Comparison of ENCODE assay signal across 9 cellular contexts in genomic region chr17:57868007-57868774, GRCh38. TPM values are rescaled to one million over a fixed set of nuclear protein-coding genes. Genes with fewer than 3 reads are reported as not detected.
DNase-seq lines count a peak whose midpoint lies in the region; ATAC-seq, FAIRE-seq and TF ChIP-seq lines count a peak whose summit lies in the region.
"Had no signal": no experiment of that assay in that cellular context is flagged by ENCODE, and none has a peak within 500 bp of the region (broad histone marks: within the 10 kb centered on the region; RNA-seq: fewer than 3 reads in every experiment).

No MANE protein-coding gene starts in this region.

- H3K4me1 ChIP-seq in A549: peaks cover 69% of the 10 kb centered on the region
- H3K4me1 ChIP-seq: parathyroid adenoma had no signal

- H3K9me3 Mint-ChIP-seq in stimulated activated memory B cell treated with anti-CD40 and anti-IgM and Interleukin-4, amounts not matched to agents 10 μg/mL and 1 μg/mL and 100 μg/mL, for 72 hours: no peaks in the 10 kb centered on the region

- H3K4me3 Mint-ChIP-seq in stimulated activated memory B cell treated with anti-CD40 and anti-IgM and Interleukin-4, amounts not matched to agents 10 μg/mL and 1 μg/mL and 100 μg/mL, for 72 hours: no peak overlapping the region

- no peaks in the 10 kb centered on the region for H3K9me3 ChIP-seq in A549

- CTCF ChIA-PET in A549 (lab: Yijun Ruan, JAX): interaction anchor here (0.8 to 48.7 kb wide), 16 partner anchors 6 to 244 kb away, joined by 3 to 1377 read pairs (median 9); partner anchors contain the start of genes CUEDC1, MRPS23, SRSF1 and VEZF1

- peaks cover 17% of the 10 kb centered on the region for H3K27me3 Mint-ChIP-seq in stimulated activated memory B cell treated with anti-CD40 and anti-IgM and Interleukin-4, amounts not matched to agents 10 μg/mL and 1 μg/mL and 100 μg/mL, for 72 hours

- peak in 1 of 2 experiments; percentile 75 for TF ChIP-seq RAD21 in A549 (conservative IDR thresholded peaks at IDR 0.05 in 1 of 2, IDR thresholded peaks at IDR 0.05 in 1 of 2)

- 7% methylated on average over 18 of the region's 18 CpGs for WGBS in A549 (ENCODE audit: missing lambda C conversion rate)

- peak overlapping the region; percentile 59 for H3K27ac Mint-ChIP-seq in stimulated activated memory B cell treated with anti-CD40 and anti-IgM and Interleukin-4, amounts not matched to agents 10 μg/mL and 1 μg/mL and 100 μg/mL, for 72 hours

- no peak for TF ChIP-seq POLR2A in A549 (IDR thresholded peaks at IDR 0.05; ENCODE audit: low read length)

- no peak overlapping the region for H3K4me3 ChIP-seq in A549

- peak overlapping the region; percentile 92 to 95 for H3K27ac ChIP-seq in A549
- H3K27ac ChIP-seq: parathyroid adenoma had no signal

- ATAC-seq in A549 (peak; percentile 84 to 91), HG02642 (IDR thresholded peaks at IDR 0.05; ENCODE audit: poor library complexity, unreplicated experiment) (peak; percentile 76)
- ATAC-seq in stimulated activated memory B cell treated with anti-CD40 and anti-IgM and Interleukin-4, amounts not matched to agents 10 μg/mL and 1 μg/mL and 100 μg/mL, for 72 hours: peak; percentile 93

- peak; percentile 92 to 97 for DNase-seq in A549 (ENCODE audit: low read depth in 1 of 2, low spot score in 1 of 2)
- peak; percentile 97 to 98 for DNase-seq in NCI-H524 (lab: John Stamatoyannopoulos, UW)
- peak; percentile 96 for DNase-seq in astrocyte of the hippocampus (ENCODE audit: low read depth, low spot score)
- peak; percentile 82 for DNase-seq in iris pigment epithelial cell (ENCODE audit: low read depth)
- no peak for DNase-seq in NCI-H510A (lab: John Stamatoyannopoulos, UW)

- peaks cover 28% of the 10 kb centered on the region for H3K4me1 Mint-ChIP-seq in stimulated activated memory B cell treated with anti-CD40 and anti-IgM and Interleukin-4, amounts not matched to agents 10 μg/mL and 1 μg/mL and 100 μg/mL, for 72 hours

- H3K4me2 ChIP-seq in A549: peak overlapping the region; percentile 66

- TF ChIP-seq CTCF in A549 (IDR thresholded peaks at IDR 0.05): peak; percentile 50
- peak; percentile 71; the same call in 2 of the 3 replicates for TF ChIP-seq CTCF in GM12872 (IDR thresholded peaks at IDR 0.05; ENCODE audit: insufficient read depth, low read depth, low read length)

- no peaks in the 10 kb centered on the region for H3K36me3 Mint-ChIP-seq in stimulated activated memory B cell treated with anti-CD40 and anti-IgM and Interleukin-4, amounts not matched to agents 10 μg/mL and 1 μg/mL and 100 μg/mL, for 72 hours

- peak; percentile 44 to 91; a peak in 4 of 5 replicates for TF ChIP-seq EP300 in A549 (IDR thresholded peaks at IDR 0.05)

- peak; percentile 98 for FAIRE-seq in A549 (lab: Jason Lieb, UNC)

- POLR2A ChIA-PET in A549 (lab: Yijun Ruan, JAX): interaction anchor here (1.2 to 2.8 kb wide), 7 partner anchors 10 to 139 kb away, joined by 3 to 15 read pairs (median 4); partner anchors contain the start of genes CUEDC1, MRPS23 and SRSF1

TF ChIP-seq in A549, 52 proteins besides CTCF, POLR2A, EP300 and RAD21:
- TF ChIP-seq, protein P1, sequence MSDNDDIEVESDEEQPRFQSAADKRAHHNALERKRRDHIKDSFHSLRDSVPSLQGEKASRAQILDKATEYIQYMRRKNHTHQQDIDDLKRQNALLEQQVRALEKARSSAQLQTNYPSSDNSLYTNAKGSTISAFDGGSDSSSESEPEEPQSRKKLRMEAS (IDR thresholded peaks at IDR 0.05): peak; percentile 81
- peak; percentile 94 to 96 for TF ChIP-seq JUN (IDR thresholded peaks at IDR 0.05)
- peak; percentile 89 for TF ChIP-seq JUNB (IDR thresholded peaks at IDR 0.05)
- TF ChIP-seq EHMT2 (IDR thresholded peaks at IDR 0.05; ENCODE audit: low read depth): no peak
- TF ChIP-seq CBX8 (IDR thresholded peaks at IDR 0.05): no peak
- no peak for TF ChIP-seq HEYL (CRISPR knock-in tag; IDR thresholded peaks at IDR 0.05)
- peak; percentile 55; the same call in 2 of the 3 replicates for TF ChIP-seq SMC3 (IDR thresholded peaks at IDR 0.05)
- TF ChIP-seq, protein P2, sequence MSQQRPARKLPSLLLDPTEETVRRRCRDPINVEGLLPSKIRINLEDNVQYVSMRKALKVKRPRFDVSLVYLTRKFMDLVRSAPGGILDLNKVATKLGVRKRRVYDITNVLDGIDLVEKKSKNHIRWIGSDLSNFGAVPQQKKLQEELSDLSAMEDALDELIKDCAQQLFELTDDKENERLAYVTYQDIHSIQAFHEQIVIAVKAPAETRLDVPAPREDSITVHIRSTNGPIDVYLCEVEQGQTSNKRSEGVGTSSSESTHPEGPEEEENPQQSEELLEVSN (IDR thresholded peaks at IDR 0.05; ENCODE audit: borderline replicate concordance, low read depth): peak; percentile 91
- 0 out of 2 replicates have a peak, but pooled peaks have one; percentile 22 for TF ChIP-seq HOXB5 (CRISPR knock-in tag; IDR thresholded peaks at IDR 0.05)
- no peak for TF ChIP-seq FOXS1 (CRISPR knock-in tag; IDR thresholded peaks at IDR 0.05)
- no peak for TF ChIP-seq ZC3H11A (IDR thresholded peaks at IDR 0.05)
- 0 out of 2 replicates have a peak, but pooled peaks have one; percentile 37 for TF ChIP-seq ZNF302 (CRISPR knock-in tag; IDR thresholded peaks at IDR 0.05)
- TF ChIP-seq MYC (IDR thresholded peaks at IDR 0.05; ENCODE audit: borderline replicate concordance, low read length): 0 out of 2 replicates have a peak, but pooled peaks have one; percentile 29
- 0 out of 2 replicates have a peak, but pooled peaks have one; percentile 36 for TF ChIP-seq HOXB13 (CRISPR knock-in tag; IDR thresholded peaks at IDR 0.05; ENCODE audit: low read depth)
- no peak for TF ChIP-seq NFE2L2 (conservative IDR thresholded peaks at IDR 0.05; ENCODE audit: low read length)
- TF ChIP-seq MAZ (IDR thresholded peaks at IDR 0.05; ENCODE audit: borderline replicate concordance, low read depth, low read length): no peak
- TF ChIP-seq RCOR1 (IDR thresholded peaks at IDR 0.05; ENCODE audit: low read depth, low read length): no peak
- TF ChIP-seq ZSCAN20 (CRISPR knock-in tag; IDR thresholded peaks at IDR 0.05): no peak
- TF ChIP-seq BCL3 (IDR thresholded peaks at IDR 0.05): 0 out of 3 replicates have a peak, but pooled peaks have one; percentile 29
- TF ChIP-seq FOSL2 (IDR thresholded peaks at IDR 0.05): peak; percentile 80
- peak; percentile 92 for TF ChIP-seq FOSL2 (CRISPR knock-in tag; IDR thresholded peaks at IDR 0.05)
- TF ChIP-seq NR3C1 (IDR thresholded peaks at IDR 0.05): no peak
- peak; percentile 87 for TF ChIP-seq GATA3 (IDR thresholded peaks at IDR 0.05; ENCODE audit: borderline replicate concordance)
- TF ChIP-seq SREBF2 (IDR thresholded peaks at IDR 0.05): no peak
- TF ChIP-seq, protein P3, sequence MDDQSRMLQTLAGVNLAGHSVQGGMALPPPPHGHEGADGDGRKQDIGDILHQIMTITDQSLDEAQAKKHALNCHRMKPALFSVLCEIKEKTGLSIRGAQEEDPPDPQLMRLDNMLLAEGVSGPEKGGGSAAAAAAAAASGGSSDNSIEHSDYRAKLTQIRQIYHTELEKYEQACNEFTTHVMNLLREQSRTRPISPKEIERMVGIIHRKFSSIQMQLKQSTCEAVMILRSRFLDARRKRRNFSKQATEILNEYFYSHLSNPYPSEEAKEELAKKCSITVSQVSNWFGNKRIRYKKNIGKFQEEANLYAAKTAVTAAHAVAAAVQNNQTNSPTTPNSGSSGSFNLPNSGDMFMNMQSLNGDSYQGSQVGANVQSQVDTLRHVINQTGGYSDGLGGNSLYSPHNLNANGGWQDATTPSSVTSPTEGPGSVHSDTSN (IDR thresholded peaks at IDR 0.05): peak; percentile 68
- TF ChIP-seq HOXA7 (CRISPR knock-in tag; IDR thresholded peaks at IDR 0.05): no peak
- TF ChIP-seq ATOH8 (CRISPR knock-in tag; IDR thresholded peaks at IDR 0.05; ENCODE audit: low read depth): peak; percentile 35; the same call in 1 of the 2 replicates

RNA-seq across cellular contexts. Expression of gene MRPS23, which starts 18.3 kb away (rescaled TPM):
- polyA plus RNA-seq in A549 (2011; rRNA removed): 73.2 and 110 TPM in 2 replicates
- 96.6 and 104 TPM in 2 replicates for polyA plus RNA-seq in A549 (2012; cell fraction: cytosol; rRNA removed)
- 45.7 and 49.9 TPM in 2 replicates for polyA plus RNA-seq in A549 (2012; cell fraction: nucleus; rRNA removed)
- 140 to 164 TPM (median 153 TPM) in 3 replicates for polyA plus RNA-seq in A549 (2017; fragmentation: RNase III; extraction: RNeasy Plus Mini Kit Qiagen cat#74134 plus additional on column Dnase treatment)
- 36.4 and 52.6 TPM in 2 replicates for polyA minus RNA-seq in A549 (2011; rRNA and poly(A)+ RNA removed)
